ENCODE assay signal across 1 cellular context in the genomic region with DNA sequence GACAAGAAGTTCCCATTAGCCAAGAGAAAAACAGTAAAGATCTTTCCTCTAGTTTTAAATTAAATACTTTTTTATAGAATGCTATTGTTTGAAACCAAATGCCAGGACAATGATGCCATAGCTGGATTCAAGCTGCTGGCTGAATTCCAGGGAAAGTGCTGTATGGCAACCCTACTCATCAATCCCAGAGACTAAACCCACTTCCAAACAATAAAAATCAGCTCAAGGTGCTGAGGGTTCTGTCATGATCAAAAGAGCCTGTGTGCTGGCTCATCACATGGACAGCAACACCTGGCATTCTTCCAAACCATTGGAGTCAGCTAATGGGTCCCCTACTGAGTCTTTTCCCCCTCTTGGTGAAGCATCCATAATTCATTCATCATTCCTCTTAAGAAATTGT.
TF ChIP-seq lines count a peak whose summit lies in the region.

No MANE protein-coding gene starts in this region.

TF ChIP-seq in SK-N-SH, 30 proteins besides CTCF, POLR2A, EP300 and RAD21 (continued from another document):
- TF ChIP-seq, protein P1, sequence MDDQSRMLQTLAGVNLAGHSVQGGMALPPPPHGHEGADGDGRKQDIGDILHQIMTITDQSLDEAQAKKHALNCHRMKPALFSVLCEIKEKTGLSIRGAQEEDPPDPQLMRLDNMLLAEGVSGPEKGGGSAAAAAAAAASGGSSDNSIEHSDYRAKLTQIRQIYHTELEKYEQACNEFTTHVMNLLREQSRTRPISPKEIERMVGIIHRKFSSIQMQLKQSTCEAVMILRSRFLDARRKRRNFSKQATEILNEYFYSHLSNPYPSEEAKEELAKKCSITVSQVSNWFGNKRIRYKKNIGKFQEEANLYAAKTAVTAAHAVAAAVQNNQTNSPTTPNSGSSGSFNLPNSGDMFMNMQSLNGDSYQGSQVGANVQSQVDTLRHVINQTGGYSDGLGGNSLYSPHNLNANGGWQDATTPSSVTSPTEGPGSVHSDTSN (IDR thresholded peaks at IDR 0.05): peak; percentile 83
- TF ChIP-seq, protein P2, sequence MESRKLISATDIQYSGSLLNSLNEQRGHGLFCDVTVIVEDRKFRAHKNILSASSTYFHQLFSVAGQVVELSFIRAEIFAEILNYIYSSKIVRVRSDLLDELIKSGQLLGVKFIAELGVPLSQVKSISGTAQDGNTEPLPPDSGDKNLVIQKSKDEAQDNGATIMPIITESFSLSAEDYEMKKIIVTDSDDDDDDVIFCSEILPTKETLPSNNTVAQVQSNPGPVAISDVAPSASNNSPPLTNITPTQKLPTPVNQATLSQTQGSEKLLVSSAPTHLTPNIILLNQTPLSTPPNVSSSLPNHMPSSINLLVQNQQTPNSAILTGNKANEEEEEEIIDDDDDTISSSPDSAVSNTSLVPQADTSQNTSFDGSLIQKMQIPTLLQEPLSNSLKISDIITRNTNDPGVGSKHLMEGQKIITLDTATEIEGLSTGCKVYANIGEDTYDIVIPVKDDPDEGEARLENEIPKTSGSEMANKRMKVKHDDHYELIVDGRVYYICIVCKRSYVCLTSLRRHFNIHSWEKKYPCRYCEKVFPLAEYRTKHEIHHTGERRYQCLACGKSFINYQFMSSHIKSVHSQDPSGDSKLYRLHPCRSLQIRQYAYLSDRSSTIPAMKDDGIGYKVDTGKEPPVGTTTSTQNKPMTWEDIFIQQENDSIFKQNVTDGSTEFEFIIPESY (IDR thresholded peaks at IDR 0.05; ENCODE audit: borderline replicate concordance, low read depth): no peak
- TF ChIP-seq FOXM1 (IDR thresholded peaks at IDR 0.05; ENCODE audit: low read depth) (no peak), NFIC (IDR thresholded peaks at IDR 0.05; ENCODE audit: borderline replicate concordance) (peak; percentile 91; the same call in 1 of the 2 replicates), TAF1 (IDR thresholded peaks at IDR 0.05; ENCODE audit: borderline replicate concordance, low read depth, low read length) (no peak), ELF1 (IDR thresholded peaks at IDR 0.05) (no peak), NRF1 (IDR thresholded peaks at IDR 0.05; ENCODE audit: low read depth, low read length) (no peak), JUND (IDR thresholded peaks at IDR 0.05) (peak; percentile 59; the same call in 1 of the 2 replicates), RCOR1 (IDR thresholded peaks at IDR 0.05; ENCODE audit: low read length) (no peak), FOXJ3 (CRISPR knock-in tag; IDR thresholded peaks at IDR 0.05) (no peak), YY1 (IDR thresholded peaks at IDR 0.05; ENCODE audit: low read depth) (no peak), GATA2 (CRISPR knock-in tag; IDR thresholded peaks at IDR 0.05) (no peak)
- TF ChIP-seq, protein P3, sequence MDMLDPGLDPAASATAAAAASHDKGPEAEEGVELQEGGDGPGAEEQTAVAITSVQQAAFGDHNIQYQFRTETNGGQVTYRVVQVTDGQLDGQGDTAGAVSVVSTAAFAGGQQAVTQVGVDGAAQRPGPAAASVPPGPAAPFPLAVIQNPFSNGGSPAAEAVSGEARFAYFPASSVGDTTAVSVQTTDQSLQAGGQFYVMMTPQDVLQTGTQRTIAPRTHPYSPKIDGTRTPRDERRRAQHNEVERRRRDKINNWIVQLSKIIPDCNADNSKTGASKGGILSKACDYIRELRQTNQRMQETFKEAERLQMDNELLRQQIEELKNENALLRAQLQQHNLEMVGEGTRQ (IDR thresholded peaks at IDR 0.05; ENCODE audit: borderline replicate concordance, low read depth, low read length): no peak
- TF ChIP-seq, protein P4, sequence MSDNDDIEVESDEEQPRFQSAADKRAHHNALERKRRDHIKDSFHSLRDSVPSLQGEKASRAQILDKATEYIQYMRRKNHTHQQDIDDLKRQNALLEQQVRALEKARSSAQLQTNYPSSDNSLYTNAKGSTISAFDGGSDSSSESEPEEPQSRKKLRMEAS (IDR thresholded peaks at IDR 0.05; ENCODE audit: low read depth): no peak
